ENCODE assay signal across 11 cellular contexts in the genomic region with DNA sequence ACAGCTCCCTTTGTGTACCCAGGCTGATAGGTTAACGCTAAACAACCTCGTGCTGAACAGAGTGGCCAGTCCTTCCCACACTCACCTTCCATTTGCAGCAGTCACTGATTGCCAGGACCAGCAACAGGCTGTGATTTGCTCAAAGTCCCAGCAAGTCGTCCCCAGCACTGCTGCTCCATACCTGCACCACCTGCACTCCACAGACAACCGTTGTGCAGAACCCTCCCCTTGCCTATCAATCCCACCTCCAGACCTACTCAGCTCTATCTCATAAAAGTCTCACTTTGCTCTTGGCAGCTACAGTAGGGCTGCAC. TPM values are rescaled to one million over a fixed set of nuclear protein-coding genes. Genes with fewer than 3 reads are reported as not detected.
A peak's percentile ranks its signal among the peaks of the same experiment; 100 is the strongest.
DNase-seq lines count a peak whose midpoint lies in the region; ATAC-seq, FAIRE-seq and TF ChIP-seq lines count a peak whose summit lies in the region.
"Had no signal": no experiment of that assay in that cellular context is flagged by ENCODE, and none has a peak within 500 bp of the region (broad histone marks: within the 10 kb centered on the region; RNA-seq: fewer than 3 reads in every experiment).

No MANE protein-coding gene starts in this region.

- POLR2A ChIA-PET in A549 (lab: Yijun Ruan, JAX) = no interaction called here
- POLR2A ChIA-PET in WTC11 (lab: Charles Lee) = no interaction called here

- H3K4me1 Mint-ChIP-seq in WTC11 = peaks cover 48% of the 10 kb centered on the region

- H3K9me3 ChIP-seq in A549 (no peaks in the 10 kb centered on the region), mesenchymal stem cell (ENCODE audit: control insufficient read depth, low read length) (no peaks in the 10 kb centered on the region)

- peak overlapping the region; percentile 5 for H4K8ac ChIP-seq in mesenchymal stem cell (ENCODE audit: low read length)

- H3K4me3 ChIP-seq in A549 (no peak overlapping the region), mesenchymal stem cell (ENCODE audit: insufficient read depth in 1 of 2, low read depth in 1 of 2, low read length in 2 of 2) (no peak overlapping the region)

- no peak overlapping the region for H2BK120ac ChIP-seq in mesenchymal stem cell (ENCODE audit: low read depth, low read length)

- H2AFZ ChIP-seq in mesenchymal stem cell (ENCODE audit: low read depth, low read length) = no peak overlapping the region

- H3K23ac ChIP-seq in mesenchymal stem cell (ENCODE audit: low read length in 2 of 2) = no peak overlapping the region

- H2BK5ac ChIP-seq in mesenchymal stem cell (ENCODE audit: low read depth, low read length, poor library complexity, severe bottlenecking) = no peak overlapping the region

- H3K4ac ChIP-seq in mesenchymal stem cell (ENCODE audit: low read depth in 1 of 2, low read length in 2 of 2) = no peak overlapping the region

- H3K14ac ChIP-seq in mesenchymal stem cell (ENCODE audit: low read length in 2 of 2) = no peak overlapping the region

- CTCF ChIA-PET in A549 (lab: Yijun Ruan, JAX) = interaction anchor here (0.6 to 4.4 kb wide), 8 partner anchors 15 to 201 kb away, joined by 3 to 18 read pairs (median 4); no protein-coding TSS in a partner anchor
- CTCF ChIA-PET in WTC11 (lab: Charles Lee) = interaction anchor here (0.5 to 2.7 kb wide), 17 partner anchors 8 to 1301 kb away, joined by 3 to 21 read pairs (median 4); no protein-coding TSS in a partner anchor

- no peak overlapping the region for H3K18ac ChIP-seq in mesenchymal stem cell (ENCODE audit: low read depth in 1 of 2, low read length in 2 of 2)

- peak; percentile 53 to 60; a peak in 4 of 6 replicates for ATAC-seq in A549
- peak; percentile 57 for ATAC-seq in WTC11
- no peak for ATAC-seq in GM21529 (IDR thresholded peaks at IDR 0.05; ENCODE audit: unreplicated experiment)
- no peak for ATAC-seq in HG03457 (IDR thresholded peaks at IDR 0.05; ENCODE audit: unreplicated experiment)
- no peak for ATAC-seq in HG02798 (IDR thresholded peaks at IDR 0.05; ENCODE audit: poor library complexity, unreplicated experiment)

- peak overlapping the region; percentile 66 for H3K27ac Mint-ChIP-seq in WTC11
- H3K27ac Mint-ChIP-seq: activated naive CD8-positive, alpha-beta T cell treated with anti-CD3 and anti-CD28 coated beads for 36 hours had no signal

- 14% methylated on average over 4 of the region's 4 CpGs for WGBS in A549 (ENCODE audit: missing lambda C conversion rate)
- 25% methylated on average over 4 of the region's 4 CpGs for WGBS in mesenchymal stem cell

- FAIRE-seq in A549 (lab: Jason Lieb, UNC) = no peak
- FAIRE-seq: bronchial epithelial cell had no signal

- DNase-seq in A549 (ENCODE audit: low read depth in 1 of 2, low spot score in 1 of 2) (no peak), GM10266 (ENCODE audit: extremely low spot score) (no peak), WTC11 (ENCODE audit: low spot score) (no peak), mesenchymal stem cell (no peak), SIG-M5 treated with dmso at 0.1 percent for 504 hours (lab: John Stamatoyannopoulos, UW; ENCODE audit: unreplicated experiment) (no peak)
- DNase-seq: NCI-H2081 treated with DMSO at 0.1 percent for 48 hours had no signal

- no peak overlapping the region for H3K4me3 Mint-ChIP-seq in WTC11
- H3K4me3 Mint-ChIP-seq: activated naive CD8-positive, alpha-beta T cell treated with anti-CD3 and anti-CD28 coated beads for 36 hours had no signal

- TF ChIP-seq CTCF in A549 (IDR thresholded peaks at IDR 0.05) (no peak), GM10266 (IDR thresholded peaks at IDR 0.05; ENCODE audit: control insufficient read depth, insufficient read depth, low read depth, missing control alignments) (peak; percentile 11), WTC11 (IDR thresholded peaks at IDR 0.05) (no peak; the same call in 1 of the 2 replicates)

- H2AK5ac ChIP-seq in mesenchymal stem cell (ENCODE audit: low read length, severe bottlenecking) = no peak overlapping the region

- no peak overlapping the region for H2BK12ac ChIP-seq in mesenchymal stem cell (ENCODE audit: low read length in 2 of 2)

- H3K4me1 ChIP-seq in A549 (0 out of 3 replicates have a peak, but pooled peaks cover 6% of the 10 kb centered on the region), mesenchymal stem cell (ENCODE audit: control insufficient read depth, insufficient read depth, low read depth, low read length) (peaks cover 7% of the 10 kb centered on the region)

- H3K9ac ChIP-seq in mesenchymal stem cell (ENCODE audit: low read length) = no peak overlapping the region

- peaks cover 10% of the 10 kb centered on the region; the same call in 1 of the 2 replicates for H3K36me3 Mint-ChIP-seq in WTC11

- no peak overlapping the region for H2BK15ac ChIP-seq in mesenchymal stem cell (ENCODE audit: low read depth, poor library complexity, severe bottlenecking)

- H3K4me2 ChIP-seq in A549 (no peak overlapping the region), mesenchymal stem cell (ENCODE audit: low read length, poor library complexity, severe bottlenecking) (no peak overlapping the region)

- peaks cover 7 to 46% of the 10 kb centered on the region in 2 experiments for H3K36me3 ChIP-seq in mesenchymal stem cell (ENCODE audit: control insufficient read depth in 1 of 2, insufficient read depth in 2 of 2, low read depth in 1 of 2, low read length in 2 of 2)

- H3K27ac ChIP-seq in A549 (no peak overlapping the region), mesenchymal stem cell (ENCODE audit: low read length, poor library complexity, severe bottlenecking) (no peak overlapping the region)

- H4K91ac ChIP-seq in mesenchymal stem cell (ENCODE audit: low read length) = no peak overlapping the region

- peaks cover 0 to 3% of the 10 kb centered on the region in 2 experiments for H3K27me3 ChIP-seq in mesenchymal stem cell (ENCODE audit: control insufficient read depth in 1 of 2, insufficient read depth in 1 of 2, low read length in 2 of 2)

- H3K27me3 Mint-ChIP-seq in WTC11 (ENCODE audit: low read depth) = no peaks in the 10 kb centered on the region
- H3K27me3 Mint-ChIP-seq: activated naive CD8-positive, alpha-beta T cell treated with anti-CD3 and anti-CD28 coated beads for 36 hours had no signal

- no peak for TF ChIP-seq RAD21 in A549 (conservative IDR thresholded peaks at IDR 0.05 in 1 of 2, IDR thresholded peaks at IDR 0.05 in 1 of 2)

- TF ChIP-seq EP300 in A549 (IDR thresholded peaks at IDR 0.05) = no peak

- TF ChIP-seq POLR2A in A549 (IDR thresholded peaks at IDR 0.05; ENCODE audit: low read length) = no peak

- H3K9me3 Mint-ChIP-seq in WTC11 = no peaks in the 10 kb centered on the region
- H3K9me3 Mint-ChIP-seq: activated naive CD8-positive, alpha-beta T cell treated with anti-CD3 and anti-CD28 coated beads for 36 hours had no signal

- peaks cover 3% of the 10 kb centered on the region for H3K79me1 ChIP-seq in mesenchymal stem cell (replicated peaks; ENCODE audit: low read length, poor library complexity, severe bottlenecking)

TF ChIP-seq in A549, 52 proteins besides CTCF, POLR2A, EP300 and RAD21:
- TF ChIP-seq CBX8 (IDR thresholded peaks at IDR 0.05) = no peak
- no peak for TF ChIP-seq SREBF2 (IDR thresholded peaks at IDR 0.05)
- TF ChIP-seq EHF (CRISPR knock-in tag; IDR thresholded peaks at IDR 0.05) = no peak
- TF ChIP-seq HOXB5 (CRISPR knock-in tag; IDR thresholded peaks at IDR 0.05) = no peak

TF ChIP-seq in WTC11, 78 proteins besides CTCF, POLR2A, EP300 and RAD21 (continues in another document):
- TF ChIP-seq, protein P1, sequence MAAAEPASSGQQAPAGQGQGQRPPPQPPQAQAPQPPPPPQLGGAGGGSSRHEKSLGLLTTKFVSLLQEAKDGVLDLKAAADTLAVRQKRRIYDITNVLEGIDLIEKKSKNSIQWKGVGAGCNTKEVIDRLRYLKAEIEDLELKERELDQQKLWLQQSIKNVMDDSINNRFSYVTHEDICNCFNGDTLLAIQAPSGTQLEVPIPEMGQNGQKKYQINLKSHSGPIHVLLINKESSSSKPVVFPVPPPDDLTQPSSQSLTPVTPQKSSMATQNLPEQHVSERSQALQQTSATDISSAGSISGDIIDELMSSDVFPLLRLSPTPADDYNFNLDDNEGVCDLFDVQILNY (CRISPR knock-in tag; IDR thresholded peaks at IDR 0.05) = no peak
- TF ChIP-seq JAZF1 (CRISPR knock-in tag; IDR thresholded peaks at IDR 0.05) (no peak), GRHL2 (CRISPR knock-in tag; IDR thresholded peaks at IDR 0.05; ENCODE audit: insufficient replicate concordance, severe bottlenecking) (no peak), GTF2I (CRISPR knock-in tag; conservative IDR thresholded peaks at IDR 0.05) (no peak), ZNF671 (CRISPR knock-in tag; IDR thresholded peaks at IDR 0.05) (peak; percentile 30; the same call in 1 of the 2 replicates), SP1 (CRISPR knock-in tag; conservative IDR thresholded peaks at IDR 0.05) (no peak), ZNF219 (CRISPR knock-in tag; IDR thresholded peaks at IDR 0.05; ENCODE audit: borderline replicate concordance) (no peak), GABPB1 (CRISPR knock-in tag; IDR thresholded peaks at IDR 0.05) (no peak), PRRX2 (CRISPR knock-in tag; IDR thresholded peaks at IDR 0.05) (no peak), NFATC4 (CRISPR knock-in tag; IDR thresholded peaks at IDR 0.05) (0 out of 2 replicates have a peak, but pooled peaks have one; percentile 34), RORB (CRISPR knock-in tag; IDR thresholded peaks at IDR 0.05) (no peak), CREM (CRISPR knock-in tag; IDR thresholded peaks at IDR 0.05) (no peak), CBFB (CRISPR knock-in tag; IDR thresholded peaks at IDR 0.05; ENCODE audit: low read depth) (no peak)
- TF ChIP-seq, protein P2, sequence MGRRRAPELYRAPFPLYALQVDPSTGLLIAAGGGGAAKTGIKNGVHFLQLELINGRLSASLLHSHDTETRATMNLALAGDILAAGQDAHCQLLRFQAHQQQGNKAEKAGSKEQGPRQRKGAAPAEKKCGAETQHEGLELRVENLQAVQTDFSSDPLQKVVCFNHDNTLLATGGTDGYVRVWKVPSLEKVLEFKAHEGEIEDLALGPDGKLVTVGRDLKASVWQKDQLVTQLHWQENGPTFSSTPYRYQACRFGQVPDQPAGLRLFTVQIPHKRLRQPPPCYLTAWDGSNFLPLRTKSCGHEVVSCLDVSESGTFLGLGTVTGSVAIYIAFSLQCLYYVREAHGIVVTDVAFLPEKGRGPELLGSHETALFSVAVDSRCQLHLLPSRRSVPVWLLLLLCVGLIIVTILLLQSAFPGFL (CRISPR knock-in tag; IDR thresholded peaks at IDR 0.05; ENCODE audit: borderline replicate concordance) = no peak

RNA-seq across cellular contexts. Expression of a gene that starts 43.1 kb away (rescaled TPM):
- not detected in 2 replicates for polyA plus RNA-seq in A549 (2011; rRNA removed)
- polyA plus RNA-seq in A549 (2012; cell fraction: cytosol; rRNA removed) = not detected in 2 replicates
- not detected in 2 replicates for polyA plus RNA-seq in A549 (2012; cell fraction: nucleus; rRNA removed)
- polyA plus RNA-seq in A549 (2017; fragmentation: RNase III; extraction: RNeasy Plus Mini Kit Qiagen cat#74134 plus additional on column Dnase treatment) = not detected in 3 replicates
- polyA minus RNA-seq in A549 (2011; rRNA and poly(A)+ RNA removed) = not detected in 2 replicates
- not detected in 3 replicates for total RNA-seq in WTC11 (2021)
- polyA plus RNA-seq in mesenchymal stem cell (2013, experiment 1 of 2) = not detected
- not detected for polyA plus RNA-seq in mesenchymal stem cell (2013, experiment 2 of 2)
- total RNA-seq: bronchial epithelial cell had no signal

Comparison
In these comparisons a context has a peak if more than half of its experiments do, and no peak if none do; other contexts are left out.
1. ATAC-seq: peak in A549 (2 of 2) and WTC11 (single experiment); none in GM21529 (single experiment), HG03457 (single experiment) and HG02798 (single experiment).